1 cellular context compared by ENCODE assay signal in the genomic region with DNA sequence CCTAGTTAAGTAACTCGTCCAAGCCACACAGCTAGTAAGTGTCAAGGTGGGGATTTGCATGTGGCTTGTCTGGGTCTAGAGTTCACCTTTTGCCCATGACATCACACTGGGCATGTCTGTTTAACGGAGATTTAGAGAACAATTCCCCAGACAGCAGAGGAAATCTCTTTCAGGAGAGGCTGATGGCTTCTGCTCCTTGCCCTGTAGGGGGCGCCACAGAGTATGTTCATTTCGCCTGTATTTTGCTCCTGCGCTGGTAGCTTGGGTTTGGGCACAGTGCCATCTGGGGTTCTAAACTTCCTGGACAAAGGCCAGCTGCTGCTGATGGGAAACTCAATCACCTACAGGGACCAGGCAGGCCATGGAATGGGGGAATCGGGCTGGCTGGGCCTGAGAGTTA.
TF ChIP-seq lines count a peak whose summit lies in the region.

No MANE protein-coding gene starts in this region.

TF ChIP-seq in H1, 55 proteins besides CTCF, POLR2A, EP300 and RAD21:
- TF ChIP-seq YY1 (IDR thresholded peaks at IDR 0.05; ENCODE audit: low read depth, low read length) (no peak), SIX5 (IDR thresholded peaks at IDR 0.05; ENCODE audit: low read depth, low read length) (no peak), SAP30 (IDR thresholded peaks at IDR 0.05; ENCODE audit: insufficient read depth, insufficient replicate concordance, low read length) (no peak), TCF12 (IDR thresholded peaks at IDR 0.05; ENCODE audit: low read depth, low read length) (no peak), BRCA1 (IDR thresholded peaks at IDR 0.05; ENCODE audit: low read depth, low read length) (no peak), FOSL1 (IDR thresholded peaks at IDR 0.05; ENCODE audit: insufficient read depth, low read depth, low read length) (no peak), RBBP5 (IDR thresholded peaks at IDR 0.05; ENCODE audit: borderline replicate concordance, low read depth, low read length) (no peak), EGR1 (IDR thresholded peaks at IDR 0.05; ENCODE audit: borderline replicate concordance, low read depth, low read length) (no peak), ZNF274 (IDR thresholded peaks at IDR 0.05; ENCODE audit: borderline replicate concordance, extremely low read depth, low read length) (no peak), MAFK (IDR thresholded peaks at IDR 0.05; ENCODE audit: low read depth, low read length) (no peak), ASH2L (IDR thresholded peaks at IDR 0.05; ENCODE audit: low read length) (no peak), SP2 (IDR thresholded peaks at IDR 0.05; ENCODE audit: low read length) (no peak), POLR2AphosphoS5 (IDR thresholded peaks at IDR 0.05; ENCODE audit: low read depth, low read length) (no peak), CREB1 (IDR thresholded peaks at IDR 0.05) (no peak), RFX5 (IDR thresholded peaks at IDR 0.05; ENCODE audit: borderline replicate concordance, low read depth, low read length) (no peak), POU5F1 (IDR thresholded peaks at IDR 0.05; ENCODE audit: low read depth, low read length) (no peak)
- TF ChIP-seq, protein P1, sequence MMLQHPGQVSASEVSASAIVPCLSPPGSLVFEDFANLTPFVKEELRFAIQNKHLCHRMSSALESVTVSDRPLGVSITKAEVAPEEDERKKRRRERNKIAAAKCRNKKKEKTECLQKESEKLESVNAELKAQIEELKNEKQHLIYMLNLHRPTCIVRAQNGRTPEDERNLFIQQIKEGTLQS (IDR thresholded peaks at IDR 0.05; ENCODE audit: insufficient read depth, low read depth, low read length) = no peak
- TF ChIP-seq, protein P2, sequence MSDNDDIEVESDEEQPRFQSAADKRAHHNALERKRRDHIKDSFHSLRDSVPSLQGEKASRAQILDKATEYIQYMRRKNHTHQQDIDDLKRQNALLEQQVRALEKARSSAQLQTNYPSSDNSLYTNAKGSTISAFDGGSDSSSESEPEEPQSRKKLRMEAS (IDR thresholded peaks at IDR 0.05) = no peak
